Comparison of ENCODE assay signal across 1 cellular context in the genomic region with DNA sequence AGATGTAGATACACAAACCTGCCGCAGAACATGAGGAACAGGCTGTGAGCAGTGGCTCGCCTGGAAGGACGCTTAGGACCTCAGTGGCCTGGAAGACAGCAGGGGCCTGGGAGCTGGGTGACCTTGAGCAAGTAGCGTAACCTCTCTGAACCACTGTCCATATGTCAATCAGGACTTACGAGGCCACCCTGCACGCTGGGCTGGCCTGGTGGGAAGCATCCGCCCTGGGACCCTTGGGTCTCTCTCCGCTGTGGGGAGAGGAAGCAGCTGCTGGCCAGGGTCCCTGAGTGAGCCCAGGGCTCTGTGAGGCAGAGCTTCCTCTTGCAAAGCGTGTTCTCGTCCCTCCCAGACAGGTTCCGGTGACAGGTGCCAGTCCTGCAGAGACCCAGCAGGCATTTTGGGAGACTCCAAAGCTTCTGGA.
TF ChIP-seq lines count a peak whose summit lies in the region.

No MANE protein-coding gene starts in this region.

TF ChIP-seq in SK-N-SH, 30 proteins besides CTCF, POLR2A, EP300 and RAD21:
- no peak for TF ChIP-seq RFX5 (IDR thresholded peaks at IDR 0.05; ENCODE audit: low read length)
- TF ChIP-seq POLR2AphosphoS5 (IDR thresholded peaks at IDR 0.05; ENCODE audit: low read depth, low read length): no peak
- TF ChIP-seq REST (IDR thresholded peaks at IDR 0.05; ENCODE audit: low read depth, low read length): no peak
- TF ChIP-seq TAF1 (IDR thresholded peaks at IDR 0.05; ENCODE audit: borderline replicate concordance, low read depth, low read length): no peak
- no peak for TF ChIP-seq JUND (IDR thresholded peaks at IDR 0.05)
- TF ChIP-seq YY1 (IDR thresholded peaks at IDR 0.05; ENCODE audit: low read depth): no peak
- TF ChIP-seq MXI1 (IDR thresholded peaks at IDR 0.05; ENCODE audit: low read depth, low read length): no peak
- TF ChIP-seq ELF1 (IDR thresholded peaks at IDR 0.05): no peak
- TF ChIP-seq RCOR1 (IDR thresholded peaks at IDR 0.05; ENCODE audit: low read length): no peak
- no peak for TF ChIP-seq EZH2phosphoT487 (IDR thresholded peaks at IDR 0.05; ENCODE audit: borderline replicate concordance, low read depth)
- no peak for TF ChIP-seq GABPA (IDR thresholded peaks at IDR 0.05; ENCODE audit: low read depth)
- no peak for TF ChIP-seq NFIC (IDR thresholded peaks at IDR 0.05; ENCODE audit: borderline replicate concordance)
